ENCODE assay signal across 8 cellular contexts in genomic region chrX:43750248-43750676, GRCh38.
DNase-seq lines count a peak whose midpoint lies in the region; ATAC-seq lines count a peak whose summit lies in the region.

No MANE protein-coding gene starts in this region.

- H3K27me3 Mint-ChIP-seq in effector memory CD8-positive, alpha-beta T cell: no peaks in the 10 kb centered on the region

- no peak overlapping the region for H3K27ac Mint-ChIP-seq in effector memory CD8-positive, alpha-beta T cell

- peak; percentile 69 for DNase-seq in A172 (ENCODE audit: low spot score)
- peak; percentile 56 to 77 for DNase-seq in NCI-H526 (lab: John Stamatoyannopoulos, UW)
- peak; percentile 3 to 16 for DNase-seq in activated CD4-positive, alpha-beta T cell treated with anti-CD3 and anti-CD28 coated beads, Interleukin-2, amount 50 U/mL, for 48 hours
- DNase-seq in effector memory CD8-positive, alpha-beta T cell: peak; percentile 10 to 26 (median 14)
- peak; percentile 21 for DNase-seq in midbrain (lab: John Stamatoyannopoulos, UW)
- peak; percentile 13 for DNase-seq in stimulated activated naive CD4-positive, alpha-beta T cell treated with Interleukin-2 at 50 U/mL for 16 hours (lab: John Stamatoyannopoulos, UW)

- ATAC-seq in GM18511 (IDR thresholded peaks at IDR 0.05; ENCODE audit: unreplicated experiment) (peak; percentile 84), HG03439 (IDR thresholded peaks at IDR 0.05; ENCODE audit: unreplicated experiment) (peak; percentile 66)
- ATAC-seq in effector memory CD8-positive, alpha-beta T cell (replicated peaks): peak; percentile 67

- H3K9me3 Mint-ChIP-seq in effector memory CD8-positive, alpha-beta T cell: no peaks in the 10 kb centered on the region

- H3K4me1 Mint-ChIP-seq in effector memory CD8-positive, alpha-beta T cell (ENCODE audit: low read depth in 2 of 2): peaks cover 0 to 1% of the 10 kb centered on the region in 2 donors

- no peaks in the 10 kb centered on the region for H3K36me3 Mint-ChIP-seq in effector memory CD8-positive, alpha-beta T cell (ENCODE audit: insufficient read depth)

- no peak overlapping the region for H3K4me3 Mint-ChIP-seq in effector memory CD8-positive, alpha-beta T cell

Comparison
In these comparisons a context has a peak if more than half of its experiments do, and no peak if none do; other contexts are left out.
1. Peak in every context shown above with its lines: DNase-seq and ATAC-seq.
2. DNase-seq: peak in every context shown above with its lines; median percentile 69 in A172; 66 in NCI-H526; 21 in midbrain; 14 in effector memory CD8-positive, alpha-beta T cell; 13 in stimulated activated naive CD4-positive, alpha-beta T cell treated with Interleukin-2 at 50 U/mL for 16 hours; 10 in activated CD4-positive, alpha-beta T cell treated with anti-CD3 and anti-CD28 coated beads, Interleukin-2, amount 50 U/mL, for 48 hours.